ENCODE assay signal across 29 cellular contexts in the genomic region with DNA sequence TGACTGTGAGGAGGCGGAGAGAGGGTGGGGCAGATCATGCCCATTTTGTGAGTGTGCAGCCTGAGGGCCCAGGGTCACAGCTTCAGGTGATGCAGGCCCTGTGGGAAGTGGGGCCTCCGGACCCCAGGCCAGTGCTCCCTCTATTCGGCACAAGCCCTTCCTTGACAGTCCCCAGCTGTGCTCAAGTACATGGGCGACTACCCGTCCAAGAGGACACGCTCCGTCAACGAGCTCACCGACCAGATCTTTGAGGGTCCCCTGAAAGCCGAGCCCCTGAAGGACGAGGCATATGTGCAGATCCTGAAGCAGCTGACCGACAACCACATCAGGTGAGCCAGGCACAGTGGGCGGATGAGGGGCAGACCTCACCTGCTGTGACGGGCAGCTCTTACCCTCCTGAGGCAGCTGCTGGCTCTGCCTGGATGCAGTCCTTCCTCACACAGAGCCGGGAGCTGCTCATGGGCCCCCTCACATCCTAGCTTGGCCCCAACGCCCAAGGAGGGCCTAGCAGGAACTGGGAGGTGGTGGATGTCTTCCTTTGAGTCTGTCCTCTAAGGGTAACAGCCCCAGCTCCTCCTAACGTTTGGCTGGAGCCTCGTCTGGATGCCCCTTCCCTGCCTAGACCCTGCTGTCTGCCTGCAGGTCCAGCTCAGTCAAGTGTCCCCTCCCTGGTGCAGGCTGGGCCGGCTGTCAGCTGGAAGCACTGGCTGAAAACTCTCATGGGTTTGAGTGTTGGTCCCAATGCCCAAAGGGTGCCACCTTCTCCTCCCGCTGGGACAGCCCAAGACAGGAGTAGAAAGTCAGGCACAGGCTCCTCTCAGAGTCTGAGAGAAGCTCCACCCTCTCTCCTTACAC.
DNase-seq lines count a peak whose midpoint lies in the region; ATAC-seq and TF ChIP-seq lines count a peak whose summit lies in the region.
"Had no signal": no experiment of that assay in that cellular context is flagged by ENCODE, and none has a peak within 500 bp of the region (broad histone marks: within the 10 kb centered on the region; RNA-seq: fewer than 3 reads in every experiment).

No MANE protein-coding gene starts in this region.

- H2AK5ac ChIP-seq in mesenchymal stem cell (ENCODE audit: low read length, severe bottlenecking), result no peak overlapping the region

- H3K36me3 ChIP-seq in Panc1 (ENCODE audit: control insufficient read depth, insufficient read depth, low read length) (no peaks in the 10 kb centered on the region), mesenchymal stem cell (ENCODE audit: control insufficient read depth in 1 of 2, insufficient read depth in 2 of 2, low read depth in 1 of 2, low read length in 2 of 2) (no peaks in the 10 kb centered on the region), neural progenitor cell (no peaks in the 10 kb centered on the region)

- H3K27me3 Mint-ChIP-seq in activated CD8-positive, alpha-beta memory T cell treated with anti-CD3 and anti-CD28 coated beads, Interleukin-2, amount 10 ng/mL, durations not matched to agents 7 days and 5 days, result no peaks in the 10 kb centered on the region
- H3K27me3 Mint-ChIP-seq in type B pancreatic cell, result no peaks in the 10 kb centered on the region
- H3K27me3 Mint-ChIP-seq in neural progenitor cell (ENCODE audit: insufficient read depth, low read depth), result peaks cover 5% of the 10 kb centered on the region
- H3K27me3 Mint-ChIP-seq: CD4-positive, alpha-beta memory T cell; naive thymus-derived CD8-positive, alpha-beta T cell had no signal

- H2BK15ac ChIP-seq in mesenchymal stem cell (ENCODE audit: low read depth, poor library complexity, severe bottlenecking), result no peak overlapping the region

- H3K27ac Mint-ChIP-seq in activated CD8-positive, alpha-beta memory T cell treated with anti-CD3 and anti-CD28 coated beads, Interleukin-2, amount 10 ng/mL, durations not matched to agents 7 days and 5 days, result no peak overlapping the region
- H3K27ac Mint-ChIP-seq in type B pancreatic cell, result no peak overlapping the region
- H3K27ac Mint-ChIP-seq in neural progenitor cell, result no peak overlapping the region
- H3K27ac Mint-ChIP-seq: CD4-positive, alpha-beta memory T cell; stimulated activated memory B cell treated with anti-CD40 and anti-IgM and Interleukin-4, amounts not matched to agents 10 μg/mL and 1 μg/mL and 100 μg/mL, for 72 hours had no signal

- H3K79me1 ChIP-seq in mesenchymal stem cell (replicated peaks; ENCODE audit: low read length, poor library complexity, severe bottlenecking), result no peaks in the 10 kb centered on the region

- TF ChIP-seq CTCF in Panc1 (IDR thresholded peaks at IDR 0.05) (no peak), type B pancreatic cell (conservative IDR thresholded peaks at IDR 0.05) (no peak), neural progenitor cell (IDR thresholded peaks at IDR 0.05) (no peak)

- no peak overlapping the region for H2BK120ac ChIP-seq in mesenchymal stem cell (ENCODE audit: low read depth, low read length)

- in situ Hi-C loops in Panc1 (cut with HindIII; ENCODE audit: low pct_unique_long_range_greater_than_20kb, low sequenced_read_pairs), result no loop called here

- H2AFZ ChIP-seq in mesenchymal stem cell (ENCODE audit: low read depth, low read length) (no peak overlapping the region), neural progenitor cell (replicated peaks) (no peak overlapping the region)
- H2AFZ ChIP-seq: parathyroid adenoma, PC-9 had no signal

- H3K4me2 ChIP-seq in mesenchymal stem cell (ENCODE audit: low read length, poor library complexity, severe bottlenecking), result no peak overlapping the region
- H3K4me2 ChIP-seq in neural progenitor cell, result no peak overlapping the region
- H3K4me2 ChIP-seq: PC-9 had no signal

- no peak overlapping the region for H4K8ac ChIP-seq in mesenchymal stem cell (ENCODE audit: low read length)

- WGBS in mesenchymal stem cell, result 87% methylated on average over 20 of the region's 20 CpGs

- no peaks in the 10 kb centered on the region for H3K9me3 Mint-ChIP-seq in activated CD8-positive, alpha-beta memory T cell treated with anti-CD3 and anti-CD28 coated beads, Interleukin-2, amount 10 ng/mL, durations not matched to agents 7 days and 5 days (ENCODE audit: low read depth)
- no peaks in the 10 kb centered on the region for H3K9me3 Mint-ChIP-seq in type B pancreatic cell
- H3K9me3 Mint-ChIP-seq in neural progenitor cell, result no peaks in the 10 kb centered on the region
- H3K9me3 Mint-ChIP-seq: naive thymus-derived CD8-positive, alpha-beta T cell; stimulated activated memory B cell treated with anti-CD40 and anti-IgM and Interleukin-4, amounts not matched to agents 10 μg/mL and 1 μg/mL and 100 μg/mL, for 72 hours had no signal

- H3F3A ChIP-seq in neural progenitor cell (ENCODE audit: low read depth), result no peaks in the 10 kb centered on the region

- H2BK5ac ChIP-seq in mesenchymal stem cell (ENCODE audit: low read depth, low read length, poor library complexity, severe bottlenecking), result no peak overlapping the region

- H2BK12ac ChIP-seq in mesenchymal stem cell (ENCODE audit: low read length in 2 of 2), result no peak overlapping the region

- no peaks in the 10 kb centered on the region for H4K20me1 ChIP-seq in neural progenitor cell (ENCODE audit: low read depth)

- CTCF ChIA-PET in activated CD8-positive, alpha-beta memory T cell treated with anti-CD3 and anti-CD28 coated beads, Interleukin-2, amount 10 ng/mL, durations not matched to agents 7 days and 5 days (lab: Charles Lee), result interaction anchor here (1.2 to 1.4 kb wide), 2 partner anchors 16 to 77 kb away, joined by 3 to 4 read pairs; no protein-coding TSS in a partner anchor
- CTCF ChIA-PET in Panc1 (lab: Charles Lee), result interaction anchor here (1.0 kb wide), 1 partner anchor 9 kb away, joined by 3 read pairs; no protein-coding TSS in a partner anchor

- H3K4ac ChIP-seq in mesenchymal stem cell (ENCODE audit: low read depth in 1 of 2, low read length in 2 of 2), result no peak overlapping the region

- H3K18ac ChIP-seq in mesenchymal stem cell (ENCODE audit: low read depth in 1 of 2, low read length in 2 of 2), result no peak overlapping the region

- peaks cover 3% of the 10 kb centered on the region for H3K4me1 Mint-ChIP-seq in activated CD8-positive, alpha-beta memory T cell treated with anti-CD3 and anti-CD28 coated beads, Interleukin-2, amount 10 ng/mL, durations not matched to agents 7 days and 5 days
- H3K4me1 Mint-ChIP-seq in type B pancreatic cell (ENCODE audit: unreplicated experiment) (peaks cover 6% of the 10 kb centered on the region), neural progenitor cell (peaks cover 3% of the 10 kb centered on the region)
- H3K4me1 Mint-ChIP-seq: CD4-positive, alpha-beta memory T cell; stimulated activated memory B cell treated with anti-CD40 and anti-IgM and Interleukin-4, amounts not matched to agents 10 μg/mL and 1 μg/mL and 100 μg/mL, for 72 hours had no signal

- H4K91ac ChIP-seq in mesenchymal stem cell (ENCODE audit: low read length), result peak overlapping the region; percentile 1

- H3K79me2 ChIP-seq in neural progenitor cell (ENCODE audit: low read depth), result no peaks in the 10 kb centered on the region
- H3K79me2 ChIP-seq: parathyroid adenoma had no signal

- H3K9me3 ChIP-seq in Panc1 (ENCODE audit: control insufficient read depth, insufficient read depth, low read depth, low read length) (no peaks in the 10 kb centered on the region), mesenchymal stem cell (ENCODE audit: control insufficient read depth, low read length) (no peaks in the 10 kb centered on the region), neural progenitor cell (ENCODE audit: low read depth) (no peaks in the 10 kb centered on the region)
- H3K9me3 ChIP-seq: adrenal gland had no signal

- BruUV-seq in Panc1 (replicated peaks; lab: Mats Ljungman, UMichigan), result no TSS peak

- H3K36me3 Mint-ChIP-seq in activated CD8-positive, alpha-beta memory T cell treated with anti-CD3 and anti-CD28 coated beads, Interleukin-2, amount 10 ng/mL, durations not matched to agents 7 days and 5 days, result no peaks in the 10 kb centered on the region
- no peaks in the 10 kb centered on the region for H3K36me3 Mint-ChIP-seq in type B pancreatic cell
- no peaks in the 10 kb centered on the region for H3K36me3 Mint-ChIP-seq in neural progenitor cell
- H3K36me3 Mint-ChIP-seq: CD4-positive, alpha-beta memory T cell; naive thymus-derived CD8-positive, alpha-beta T cell; stimulated activated memory B cell treated with anti-CD40 and anti-IgM and Interleukin-4, amounts not matched to agents 10 μg/mL and 1 μg/mL and 100 μg/mL, for 72 hours had no signal

- H3K27ac ChIP-seq in Panc1 (ENCODE audit: low read length) (no peak overlapping the region), mesenchymal stem cell (ENCODE audit: low read length, poor library complexity, severe bottlenecking) (no peak overlapping the region), neural progenitor cell (no peak overlapping the region)
- H3K27ac ChIP-seq: adrenal gland, epithelial cell of prostate, parathyroid adenoma, PC-9 had no signal

- H3K23ac ChIP-seq in mesenchymal stem cell (ENCODE audit: low read length in 2 of 2), result no peak overlapping the region

- no peak for ATAC-seq in activated CD8-positive, alpha-beta memory T cell treated with anti-CD3 and anti-CD28 coated beads, Interleukin-2, amount 10 ng/mL, durations not matched to agents 7 days and 5 days
- ATAC-seq in Panc1, result peak; percentile 27
- no peak for ATAC-seq in GM19397 (IDR thresholded peaks at IDR 0.05; ENCODE audit: unreplicated experiment)
- ATAC-seq: GM12878; K562; naive thymus-derived CD8-positive, alpha-beta T cell; right cardiac atrium; stimulated activated memory B cell treated with anti-CD40 and anti-IgM and Interleukin-4, amounts not matched to agents 10 μg/mL and 1 μg/mL and 100 μg/mL, for 72 hours had no signal

- no peak overlapping the region for H3K4me3 Mint-ChIP-seq in activated CD8-positive, alpha-beta memory T cell treated with anti-CD3 and anti-CD28 coated beads, Interleukin-2, amount 10 ng/mL, durations not matched to agents 7 days and 5 days
- no peak overlapping the region for H3K4me3 Mint-ChIP-seq in type B pancreatic cell
- no peak overlapping the region for H3K4me3 Mint-ChIP-seq in neural progenitor cell
- H3K4me3 Mint-ChIP-seq: CD4-positive, alpha-beta memory T cell; naive thymus-derived CD8-positive, alpha-beta T cell; stimulated activated memory B cell treated with anti-CD40 and anti-IgM and Interleukin-4, amounts not matched to agents 10 μg/mL and 1 μg/mL and 100 μg/mL, for 72 hours had no signal

- POLR2A ChIA-PET in Panc1 (lab: Charles Lee), result no interaction called here

- intact Hi-C loops in Panc1 (cut with micrococcal nuclease; ENCODE audit: unreplicated experiment), result no loop called here

- H3K4me3 ChIP-seq in Panc1 (ENCODE audit: low read depth in 2 of 2, low read length in 2 of 2) (no peak overlapping the region), mesenchymal stem cell (ENCODE audit: insufficient read depth in 1 of 2, low read depth in 1 of 2, low read length in 2 of 2) (no peak overlapping the region), neural progenitor cell (no peak overlapping the region)
- H3K4me3 ChIP-seq: adrenal gland, GM12878, K562, PC-9 had no signal

- no peak overlapping the region for H3K9ac ChIP-seq in mesenchymal stem cell (ENCODE audit: low read length)
- H3K9ac ChIP-seq in neural progenitor cell, result no peak overlapping the region
- H3K9ac ChIP-seq: parathyroid adenoma had no signal

- H3K4me1 ChIP-seq in Panc1 (ENCODE audit: control insufficient read depth, insufficient read depth, low read length) (no peaks in the 10 kb centered on the region), mesenchymal stem cell (ENCODE audit: control insufficient read depth, insufficient read depth, low read depth, low read length) (peaks cover 1% of the 10 kb centered on the region), neural progenitor cell (no peaks in the 10 kb centered on the region)
- H3K4me1 ChIP-seq: parathyroid adenoma had no signal

- H3K14ac ChIP-seq in mesenchymal stem cell (ENCODE audit: low read length in 2 of 2), result peak overlapping the region in 1 of 2 experiments; percentile 74

- no peaks in the 10 kb centered on the region for H3K27me3 ChIP-seq in Panc1 (ENCODE audit: control insufficient read depth, insufficient read depth, low read length)
- H3K27me3 ChIP-seq in mesenchymal stem cell (ENCODE audit: control insufficient read depth in 1 of 2, insufficient read depth in 1 of 2, low read length in 2 of 2), result peaks cover 9 to 11% of the 10 kb centered on the region in 2 experiments
- no peaks in the 10 kb centered on the region for H3K27me3 ChIP-seq in neural progenitor cell
- H3K27me3 ChIP-seq: adrenal gland had no signal

- peak; percentile 44 for DNase-seq in activated CD8-positive, alpha-beta memory T cell treated with anti-CD3 and anti-CD28 coated beads, Interleukin-2, amount 50 U/mL, for 48 hours
- no peak for DNase-seq in activated CD8-positive, alpha-beta memory T cell treated with anti-CD3 and anti-CD28 coated beads, Interleukin-2, amount 10 ng/mL, durations not matched to agents 7 days and 5 days
- no peak for DNase-seq in Panc1 (ENCODE audit: low read depth, low spot score)
- no peak for DNase-seq in mesenchymal stem cell
- DNase-seq in type B pancreatic cell (ENCODE audit: extremely low spot score, unreplicated experiment), result peak; percentile 62
- no peak for DNase-seq in neural progenitor cell (ENCODE audit: low spot score)
- no peak for DNase-seq in HT-29 (ENCODE audit: low spot score)
- DNase-seq: activated CD4-positive, alpha-beta T cell treated with anti-CD3 and anti-CD28 coated beads, Interleukin-2, amount 50 U/mL, for 4 hours; activated gamma-delta T cell treated with Interleukin-2 at 50 U/mL for 16 hours; activated T-cell treated with anti-CD3 and anti-CD28 coated beads for 4 hours; CD4-positive, alpha-beta memory T cell; islet precursor cell; NCI-H1105; NCI-H1930; NCI-H526; PC-9; SIG-M5; stimulated activated CD4-positive, alpha-beta T cell treated with anti-CD3 and anti-CD28 coated beads, Interleukin-12 subunit alpha, Interleukin-12 subunit beta, amount 100 ng/mL, for 4 hours; stimulated activated CD4-positive, alpha-beta T cell treated with anti-CD3 and anti-CD28 coated beads, Interleukin-4, amount 100 ng/mL, for 24 hours; T-helper 9 cell had no signal

Comparison
In these comparisons a context has a peak if more than half of its experiments do, and no peak if none do; other contexts are left out.
1. DNase-seq: peak in activated CD8-positive, alpha-beta memory T cell treated with anti-CD3 and anti-CD28 coated beads, Interleukin-2, amount 50 U/mL, for 48 hours (single experiment) and type B pancreatic cell (single experiment); none in activated CD8-positive, alpha-beta memory T cell treated with anti-CD3 and anti-CD28 coated beads, Interleukin-2, amount 10 ng/mL, durations not matched to agents 7 days and 5 days (single experiment), Panc1 (single experiment), mesenchymal stem cell (single experiment), neural progenitor cell (single experiment) and HT-29 (single experiment).